ENCODE assay signal across 8 cellular contexts in genomic region chr10:48608279-48608681, GRCh38. TPM values are rescaled to one million over a fixed set of nuclear protein-coding genes. Genes with fewer than 3 reads are reported as not detected.
DNase-seq lines count a peak whose midpoint lies in the region; ATAC-seq and TF ChIP-seq lines count a peak whose summit lies in the region.

No MANE protein-coding gene starts in this region.

- peaks cover 0 to 3% of the 10 kb centered on the region in 2 donors for H3K36me3 Mint-ChIP-seq in CD14-positive monocyte
- no peaks in the 10 kb centered on the region for H3K36me3 Mint-ChIP-seq in activated naive CD4-positive, alpha-beta T cell treated with anti-CD3 and anti-CD28 coated beads, Interleukin-2, amount 10 ng/mL, durations not matched to agents 7 days and 5 days

- H3K4me3 Mint-ChIP-seq in CD14-positive monocyte: peak overlapping the region in 1 of 2 donors; percentile 12
- no peak overlapping the region for H3K4me3 Mint-ChIP-seq in activated naive CD4-positive, alpha-beta T cell treated with anti-CD3 and anti-CD28 coated beads, Interleukin-2, amount 10 ng/mL, durations not matched to agents 7 days and 5 days
- no peak overlapping the region for H3K4me3 Mint-ChIP-seq in stimulated activated naive CD8-positive, alpha-beta T cell treated with anti-CD3 and anti-CD28 coated beads, Interleukin-15, amount 100 ng/mL, for 72 hours

- ATAC-seq in GM18498 (IDR thresholded peaks at IDR 0.05; ENCODE audit: unreplicated experiment): peak; percentile 79
- peak; percentile 80 for ATAC-seq in HG02642 (IDR thresholded peaks at IDR 0.05; ENCODE audit: poor library complexity, unreplicated experiment)
- ATAC-seq in stimulated activated naive CD8-positive, alpha-beta T cell treated with anti-CD3 and anti-CD28 coated beads, Interleukin-15, amount 100 ng/mL, for 72 hours: peak; percentile 83

- intact Hi-C loops in CD14-positive monocyte (cut with micrococcal nuclease): loop anchor here (5.0 to 10.0 kb wide), 3 partner anchors 47 to 56 kb away; no protein-coding TSS in a partner anchor

- CTCF ChIA-PET in activated naive CD4-positive, alpha-beta T cell treated with anti-CD3 and anti-CD28 coated beads, Interleukin-2, amount 10 ng/mL, durations not matched to agents 7 days and 5 days (lab: Charles Lee): interaction anchor here (0.6 to 4.2 kb wide), 9 partner anchors 17 to 245 kb away, joined by 3 to 42 read pairs (median 5); no protein-coding TSS in a partner anchor

- TF ChIP-seq CTCF in CD14-positive monocyte (IDR thresholded peaks at IDR 0.05): peak; percentile 71

- DNase-seq in CD14-positive monocyte (ENCODE audit: low spot score): no peak
- DNase-seq in NCI-H1092 treated with DMSO at 0.1 percent for 48 hours (lab: John Stamatoyannopoulos, UW): peak; percentile 41
- peak; percentile 50 for DNase-seq in activated naive CD4-positive, alpha-beta T cell treated with anti-CD3 and anti-CD28 coated beads, Interleukin-2, amount 10 ng/mL, durations not matched to agents 7 days and 5 days
- peak; percentile 50 for DNase-seq in inferior parietal cortex (ENCODE audit: extremely low spot score)
- peak; percentile 20 to 49 for DNase-seq in stimulated activated naive CD8-positive, alpha-beta T cell treated with anti-CD3 and anti-CD28 coated beads, Interleukin-15, amount 100 ng/mL, for 72 hours
- no peak for DNase-seq in NCI-H128 (lab: John Stamatoyannopoulos, UW; ENCODE audit: unreplicated experiment)

- peaks cover 0 to 3% (median 2%) of the 10 kb centered on the region in 7 donors for H3K9me3 Mint-ChIP-seq in CD14-positive monocyte
- no peaks in the 10 kb centered on the region for H3K9me3 Mint-ChIP-seq in activated naive CD4-positive, alpha-beta T cell treated with anti-CD3 and anti-CD28 coated beads, Interleukin-2, amount 10 ng/mL, durations not matched to agents 7 days and 5 days
- H3K9me3 Mint-ChIP-seq in stimulated activated naive CD8-positive, alpha-beta T cell treated with anti-CD3 and anti-CD28 coated beads, Interleukin-15, amount 100 ng/mL, for 72 hours: no peaks in the 10 kb centered on the region

- peaks cover 63% of the 10 kb centered on the region for H3K4me1 Mint-ChIP-seq in CD14-positive monocyte
- no peaks in the 10 kb centered on the region for H3K4me1 Mint-ChIP-seq in activated naive CD4-positive, alpha-beta T cell treated with anti-CD3 and anti-CD28 coated beads, Interleukin-2, amount 10 ng/mL, durations not matched to agents 7 days and 5 days
- H3K4me1 Mint-ChIP-seq in stimulated activated naive CD8-positive, alpha-beta T cell treated with anti-CD3 and anti-CD28 coated beads, Interleukin-15, amount 100 ng/mL, for 72 hours: peaks cover 10% of the 10 kb centered on the region

- peaks cover 4 to 17% (median 5%) of the 10 kb centered on the region in 3 donors for H3K27me3 Mint-ChIP-seq in CD14-positive monocyte (ENCODE audit: low read depth in 3 of 3)
- peaks cover 54% of the 10 kb centered on the region for H3K27me3 Mint-ChIP-seq in activated naive CD4-positive, alpha-beta T cell treated with anti-CD3 and anti-CD28 coated beads, Interleukin-2, amount 10 ng/mL, durations not matched to agents 7 days and 5 days
- H3K27me3 Mint-ChIP-seq in stimulated activated naive CD8-positive, alpha-beta T cell treated with anti-CD3 and anti-CD28 coated beads, Interleukin-15, amount 100 ng/mL, for 72 hours: peaks cover 61% of the 10 kb centered on the region

- peak overlapping the region in 3 of 7 donors; percentile 95 to 96 (median 96) for H3K27ac Mint-ChIP-seq in CD14-positive monocyte
- no peak overlapping the region for H3K27ac Mint-ChIP-seq in activated naive CD4-positive, alpha-beta T cell treated with anti-CD3 and anti-CD28 coated beads, Interleukin-2, amount 10 ng/mL, durations not matched to agents 7 days and 5 days
- no peak overlapping the region for H3K27ac Mint-ChIP-seq in stimulated activated naive CD8-positive, alpha-beta T cell treated with anti-CD3 and anti-CD28 coated beads, Interleukin-15, amount 100 ng/mL, for 72 hours

RNA-seq across cellular contexts. Expression of gene ARHGAP22, which starts 3.4 kb away (rescaled TPM):
- 1 to 10 TPM; 1.5 to 1.9 TPM for polyA plus RNA-seq in CD14-positive monocyte

Comparison
In these comparisons a context has a peak if more than half of its experiments do, and no peak if none do; other contexts are left out.
1. DNase-seq: peak in NCI-H1092 treated with DMSO at 0.1 percent for 48 hours (single experiment), activated naive CD4-positive, alpha-beta T cell treated with anti-CD3 and anti-CD28 coated beads, Interleukin-2, amount 10 ng/mL, durations not matched to agents 7 days and 5 days (single experiment), inferior parietal cortex (single experiment) and stimulated activated naive CD8-positive, alpha-beta T cell treated with anti-CD3 and anti-CD28 coated beads, Interleukin-15, amount 100 ng/mL, for 72 hours (2 of 2); none in CD14-positive monocyte (single experiment) and NCI-H128 (single experiment).
2. Peak in every context shown above with its lines, with median percentiles within 50 percentile points of each other: ATAC-seq.